Comparison of ENCODE assay signal across 17 cellular contexts in the genomic region with DNA sequence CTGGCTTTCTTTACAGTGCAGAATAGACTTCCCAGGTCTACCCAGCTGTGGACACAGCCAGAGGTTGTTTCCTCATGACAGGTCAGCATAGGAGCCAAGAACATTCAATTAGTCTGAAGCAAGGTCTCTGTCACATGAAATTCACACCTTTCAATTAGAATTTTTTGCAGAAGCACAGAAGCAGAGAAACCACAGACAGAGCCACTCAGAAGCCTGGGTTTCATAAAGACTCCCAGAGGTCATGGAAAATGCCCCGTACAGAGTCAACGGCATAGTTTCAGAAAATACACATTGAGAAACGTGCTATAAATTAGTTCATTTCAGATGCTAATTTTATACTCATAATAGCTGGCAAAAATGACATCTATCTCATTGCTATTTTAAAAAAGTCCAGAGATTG.
A peak's percentile ranks its signal among the peaks of the same experiment; 100 is the strongest.
DNase-seq lines count a peak whose midpoint lies in the region; ATAC-seq, FAIRE-seq and TF ChIP-seq lines count a peak whose summit lies in the region.
"Had no signal": no experiment of that assay in that cellular context is flagged by ENCODE, and none has a peak within 500 bp of the region (broad histone marks: within the 10 kb centered on the region; RNA-seq: fewer than 3 reads in every experiment).

No MANE protein-coding gene starts in this region.

- no peaks in the 10 kb centered on the region for H3K27me3 Mint-ChIP-seq in CD14-positive monocyte (ENCODE audit: low read depth in 3 of 3)

- H3K36me3 Mint-ChIP-seq in CD14-positive monocyte, result no peaks in the 10 kb centered on the region

- no peak overlapping the region for H3K4me3 Mint-ChIP-seq in CD14-positive monocyte
- H3K4me3 Mint-ChIP-seq: nephron progenitor cell had no signal

- peaks cover 0 to 7% (median 0%) of the 10 kb centered on the region in 7 donors for H3K9me3 Mint-ChIP-seq in CD14-positive monocyte
- H3K9me3 Mint-ChIP-seq: nephron progenitor cell had no signal

- peaks cover 2% of the 10 kb centered on the region for H3K4me1 Mint-ChIP-seq in CD14-positive monocyte

- H3K27ac Mint-ChIP-seq in CD14-positive monocyte, result peak overlapping the region in 1 of 7 donors; percentile 65
- H3K27ac Mint-ChIP-seq: nephron progenitor cell had no signal

- intact Hi-C loops in CD14-positive monocyte (cut with micrococcal nuclease), result no loop called here

- ATAC-seq in GM19043 (IDR thresholded peaks at IDR 0.05; ENCODE audit: low read depth, unreplicated experiment), result peak; percentile 40
- peak; percentile 54 for ATAC-seq in HG02610 (IDR thresholded peaks at IDR 0.05; ENCODE audit: unreplicated experiment)
- ATAC-seq in HG03558 (IDR thresholded peaks at IDR 0.05; ENCODE audit: extremely low read depth, unreplicated experiment), result peak; percentile 44

- no peak for TF ChIP-seq POLR2A in GM12892 (IDR thresholded peaks at IDR 0.05; ENCODE audit: low read depth, low read length)

- DNase-seq in GM12892 (ENCODE audit: insufficient read length), result no peak
- DNase-seq in activated CD8-positive, alpha-beta memory T cell treated with anti-CD3 and anti-CD28 coated beads for 24 hours, result no peak
- no peak for DNase-seq in NCI-H524 treated with DMSO at 0.1 percent for 48 hours (lab: John Stamatoyannopoulos, UW)
- no peak for DNase-seq in CD14-positive monocyte (ENCODE audit: low spot score)
- DNase-seq in DMS114 treated with DMSO at 0.1 percent for 48 hours (lab: John Stamatoyannopoulos, UW; ENCODE audit: unreplicated experiment), result no peak
- DNase-seq: activated CD4-positive, CD25-positive, alpha-beta regulatory T cell treated with anti-CD3 and anti-CD28 coated beads, Interleukin-2, amount 50 U/mL, for 72 hours; activated CD8-positive, alpha-beta memory T cell treated with anti-CD3 and anti-CD28 coated beads, Interleukin-2, amount 50 U/mL, for 48 hours; cerebellar nuclear complex; kidney glomerular epithelial cell; NCI-H1436 treated with DMSO at 0.1 percent for 48 hours; nephron progenitor cell; SIG-M5; stomach had no signal

- no peak for TF ChIP-seq CTCF in CD14-positive monocyte (IDR thresholded peaks at IDR 0.05)

- FAIRE-seq in GM12892 (lab: Jason Lieb, UNC), result peak; percentile 63
- FAIRE-seq: A204.1 had no signal
